Comparison of ENCODE assay signal across 10 cellular contexts in the genomic region with DNA sequence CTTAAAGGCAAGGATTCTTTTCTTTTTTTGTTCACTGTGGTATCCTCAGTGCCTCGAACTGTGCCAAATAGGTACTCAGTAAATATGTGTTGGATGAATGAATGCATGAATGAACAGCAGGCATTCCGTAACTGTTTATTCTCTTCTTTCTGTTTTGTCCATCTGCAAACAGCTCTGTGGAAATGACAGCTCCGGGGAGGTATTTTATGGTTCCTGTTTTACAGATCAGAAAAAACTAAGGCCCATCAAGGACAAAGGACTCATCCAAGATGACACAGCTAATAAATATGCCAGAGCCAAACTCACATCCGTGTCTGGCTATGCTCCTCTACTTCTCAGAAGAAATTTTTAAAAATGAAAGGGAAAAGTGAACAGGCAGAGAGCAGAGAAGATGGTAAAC. TPM values are rescaled to one million over a fixed set of nuclear protein-coding genes. Genes with fewer than 3 reads are reported as not detected.
DNase-seq lines count a peak whose midpoint lies in the region; ATAC-seq and TF ChIP-seq lines count a peak whose summit lies in the region.
"Had no signal": no experiment of that assay in that cellular context is flagged by ENCODE, and none has a peak within 500 bp of the region (broad histone marks: within the 10 kb centered on the region; RNA-seq: fewer than 3 reads in every experiment).

No MANE protein-coding gene starts in this region.

- no peak for TF ChIP-seq CTCF in HFFc6 (IDR thresholded peaks at IDR 0.05)
- TF ChIP-seq CTCF in thoracic aorta (IDR thresholded peaks at IDR 0.05) = no peak

- H3K4me1 ChIP-seq in thoracic aorta (ENCODE audit: control insufficient read depth in 1 of 2, low read depth in 2 of 2) = peaks cover 9 to 79% of the 10 kb centered on the region in 2 donors

- peak overlapping the region; percentile 78 to 80 for H3K27ac ChIP-seq in thoracic aorta
- no peak overlapping the region for H3K27ac ChIP-seq in substantia nigra (ENCODE audit: low read depth, low read length, poor library complexity, severe bottlenecking)
- H3K27ac ChIP-seq: WERI-Rb-1 had no signal

- H3K4me1 Mint-ChIP-seq in HFFc6 (ENCODE audit: low read depth) = peaks cover 46% of the 10 kb centered on the region

- ATAC-seq in thoracic aorta (ENCODE audit: insufficient number of reproducible peaks, low FRiP score, low read depth) = no peak
- no peak for ATAC-seq in HG03280 (IDR thresholded peaks at IDR 0.05; ENCODE audit: unreplicated experiment)

- peak overlapping the region; percentile 39 for H3K4me3 ChIP-seq in thoracic aorta

- H3K27me3 Mint-ChIP-seq in HFFc6 (ENCODE audit: insufficient read depth) = no peaks in the 10 kb centered on the region

- no peaks in the 10 kb centered on the region for H3K36me3 ChIP-seq in thoracic aorta
- H3K36me3 ChIP-seq: WERI-Rb-1 had no signal

- H3K27ac Mint-ChIP-seq in HFFc6 = peak overlapping the region; percentile 86

- H3K36me3 Mint-ChIP-seq in HFFc6 (ENCODE audit: low read depth) = peaks cover 11% of the 10 kb centered on the region; the same call in 1 of the 2 replicates

- H3K27me3 ChIP-seq in thoracic aorta (replicated peaks; ENCODE audit: insufficient read depth) = no peaks in the 10 kb centered on the region

- H3K9me3 Mint-ChIP-seq in HFFc6 = no peaks in the 10 kb centered on the region

- peak overlapping the region; percentile 79 for H3K4me3 Mint-ChIP-seq in HFFc6

- peak; percentile 51 for DNase-seq in HFFc6
- peak; percentile 72 for DNase-seq in SW480 (ENCODE audit: low spot score)
- DNase-seq in glomerular visceral epithelial cell (ENCODE audit: extremely low spot score) = peak; percentile 78
- DNase-seq in thoracic aorta (ENCODE audit: low spot score) = no peak
- DNase-seq in T-helper 2 cell = no peak
- no peak for DNase-seq in substantia nigra (lab: John Stamatoyannopoulos, UW)
- DNase-seq: NCI-H146, WERI-Rb-1 had no signal

- no peaks in the 10 kb centered on the region for H3K9me3 ChIP-seq in thoracic aorta

RNA-seq across cellular contexts. Expression of gene JPH2, which starts 21.0 kb away (rescaled TPM):
- total RNA-seq in HFFc6 (2021; fragmentation: NEBNext Ultra II Directional; extraction: Animal tissue kit (Norgen Biotek cat#: 25700)) = 10 to 100 TPM in 5 of 6 experiments, 1 to 10 TPM in 1; 9.7 to 14.4 (median 13.5) TPM
- total RNA-seq in thoracic aorta = 100 to 1,000 TPM; 169 to 179 TPM
- total RNA-seq: pulmonary artery endothelial cell had no signal

RNA-seq across cellular contexts. Expression of gene OSER1, which starts 44.6 kb away (rescaled TPM):
- total RNA-seq in HFFc6 (2021; fragmentation: NEBNext Ultra II Directional; extraction: Animal tissue kit (Norgen Biotek cat#: 25700)) = 10 to 100 TPM; 33.1 to 38.8 (median 36.2) TPM
- total RNA-seq in thoracic aorta = 10 to 100 TPM; 33.6 to 34.4 TPM

Comparison
In these comparisons a context has a peak if more than half of its experiments do, and no peak if none do; other contexts are left out.
1. DNase-seq: peak in HFFc6 (single experiment), SW480 (single experiment) and glomerular visceral epithelial cell (single experiment); none in thoracic aorta (single experiment), T-helper 2 cell (0 of 5) and substantia nigra (0 of 49).
2. RNA of gene JPH2, which starts 21.0 kb away (total RNA-seq): 169 to 179 TPM in thoracic aorta; 9.7 to 14.4 TPM in HFFc6; every median in the first group is over 10 times any median in the second.